7 cellular contexts compared by ENCODE assay signal in genomic region chr12:95700316-95700785, GRCh38.
A peak's percentile ranks its signal among the peaks of the same experiment; 100 is the strongest.
DNase-seq lines count a peak whose midpoint lies in the region; ATAC-seq lines count a peak whose summit lies in the region.

No MANE protein-coding gene starts in this region.

- ATAC-seq in GM19025 (IDR thresholded peaks at IDR 0.05; ENCODE audit: low read depth, unreplicated experiment) (peak; percentile 97), HG02852 (IDR thresholded peaks at IDR 0.05; ENCODE audit: unreplicated experiment) (peak; percentile 98)

- no peaks in the 10 kb centered on the region for H3K27me3 ChIP-seq in SJCRH30

- DNase-seq in RPMI7951 (ENCODE audit: low read depth), result peak; percentile 49
- peak; percentile 58 for DNase-seq in skeletal muscle cell (ENCODE audit: low read depth)
- no peak for DNase-seq in SJCRH30
- DNase-seq in ecto neural progenitor cell (ENCODE audit: low spot score), result no peak
- no peak for DNase-seq in stimulated activated CD4-positive, alpha-beta T cell treated with anti-CD3 and anti-CD28 coated beads, Interleukin-4, amount 100 ng/mL, for 1 hour

- H3K36me3 ChIP-seq in SJCRH30, result no peaks in the 10 kb centered on the region

- no peak overlapping the region for H3K4me3 ChIP-seq in skeletal muscle cell (ENCODE audit: low read depth, low read length)
- H3K4me3 ChIP-seq in SJCRH30, result no peak overlapping the region

- no peak overlapping the region for H3K27ac ChIP-seq in SJCRH30

- H3K9me3 ChIP-seq in SJCRH30 (replicated peaks), result no peaks in the 10 kb centered on the region

- no peaks in the 10 kb centered on the region for H3K4me1 ChIP-seq in SJCRH30

Comparison
In these comparisons a context has a peak if more than half of its experiments do, and no peak if none do; other contexts are left out.
1. DNase-seq: peak in RPMI7951 (single experiment) and skeletal muscle cell (single experiment); none in SJCRH30 (0 of 2), ecto neural progenitor cell (single experiment) and stimulated activated CD4-positive, alpha-beta T cell treated with anti-CD3 and anti-CD28 coated beads, Interleukin-4, amount 100 ng/mL, for 1 hour (single experiment).